ENCODE assay signal across 1 cellular context in the genomic region with DNA sequence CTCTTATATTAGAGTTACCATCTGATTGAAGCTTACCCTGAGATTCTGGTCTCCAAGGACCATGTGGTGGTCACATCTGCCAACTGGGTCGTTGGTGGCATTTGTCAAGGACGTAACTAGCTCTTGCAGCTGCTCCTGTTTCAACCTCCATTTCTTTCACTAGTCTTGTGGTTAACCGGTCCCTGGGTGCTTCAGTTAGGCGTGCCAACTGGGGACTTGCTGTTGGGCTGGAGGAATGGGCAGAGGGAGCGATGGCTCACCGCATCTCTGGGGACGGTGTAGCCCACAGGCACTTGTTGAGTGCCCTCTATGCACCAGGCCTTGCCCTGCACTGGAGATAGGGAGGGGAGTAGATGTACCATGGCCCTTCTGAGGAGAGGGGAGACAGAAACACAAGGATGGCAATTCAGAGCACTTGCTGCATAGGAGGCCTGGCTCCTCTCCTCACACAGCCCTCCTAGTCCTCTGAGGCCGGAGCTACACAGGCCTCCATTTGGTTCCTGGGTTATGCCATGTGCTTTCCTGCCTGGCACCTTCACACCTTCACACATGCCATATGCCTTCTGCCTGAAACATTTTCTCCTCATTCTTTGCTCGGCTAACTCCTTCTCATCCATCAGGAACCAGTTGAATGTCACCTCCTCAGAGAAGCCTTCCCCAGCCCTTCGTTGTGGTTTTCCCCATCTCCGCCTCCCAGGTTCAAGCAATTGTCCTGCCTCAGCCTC.
TF ChIP-seq lines count a peak whose summit lies in the region.

No MANE protein-coding gene starts in this region.

TF ChIP-seq in HEK293, 187 proteins besides CTCF, POLR2A, EP300 and RAD21:
- TF ChIP-seq SCRT2 (tag by site-specific recombination; IDR thresholded peaks at IDR 0.05), result peak; percentile 84
- 0 out of 2 replicates have a peak, but pooled peaks have one; percentile 20 for TF ChIP-seq SCRT1 (tag by site-specific recombination; IDR thresholded peaks at IDR 0.05; ENCODE audit: borderline replicate concordance)
- no peak for TF ChIP-seq ZNF677 (tag by site-specific recombination; IDR thresholded peaks at IDR 0.05)
- no peak for TF ChIP-seq KLF16 (tag by site-specific recombination; IDR thresholded peaks at IDR 0.05)
